ENCODE assay signal across 9 cellular contexts in genomic region chr6:27280064-27280539, GRCh38. TPM values are rescaled to one million over a fixed set of nuclear protein-coding genes. Genes with fewer than 3 reads are reported as not detected.
DNase-seq lines count a peak whose midpoint lies in the region; ATAC-seq, FAIRE-seq and TF ChIP-seq lines count a peak whose summit lies in the region.
"Had no signal": no experiment of that assay in that cellular context is flagged by ENCODE, and none has a peak within 500 bp of the region (broad histone marks: within the 10 kb centered on the region; RNA-seq: fewer than 3 reads in every experiment).

No MANE protein-coding gene starts in this region.

- no peak overlapping the region for H3K27ac ChIP-seq in iPS DF 6.9 (ENCODE audit: low read length)
- H3K27ac ChIP-seq in spleen, result no peak overlapping the region

- H3K4me1 ChIP-seq in iPS DF 6.9 (ENCODE audit: control insufficient read depth, insufficient read depth, low read length), result no peaks in the 10 kb centered on the region
- H3K4me1 ChIP-seq in spleen, result peaks cover 0 to 4% (median 0%) of the 10 kb centered on the region in 6 donors

- H3K4me3 ChIP-seq in iPS DF 6.9 (ENCODE audit: low read length), result peak overlapping the region; percentile 73; the same call in 1 of the 2 replicates
- H3K4me3 ChIP-seq in spleen, result peak overlapping the region in 1 of 8 donors; percentile 27

- H3K36me3 ChIP-seq in iPS DF 6.9 (ENCODE audit: control insufficient read depth, insufficient read depth, low read length) (no peaks in the 10 kb centered on the region), spleen (no peaks in the 10 kb centered on the region)

- peak; percentile 58 for DNase-seq in EH (ENCODE audit: low read depth)
- peak; percentile 61 for DNase-seq in LHCN-M2 (ENCODE audit: low read depth)
- DNase-seq in UCSD-AML1 (lab: John Stamatoyannopoulos, UW; ENCODE audit: unreplicated experiment), result peak; percentile 25
- DNase-seq in iPS DF 6.9 (ENCODE audit: low read depth, low spot score), result no peak
- DNase-seq in urothelium cell line (ENCODE audit: low spot score), result peak; percentile 44
- DNase-seq in spleen, result no peak
- no peak for DNase-seq in NCI-H510A treated with DMSO at 0.1 percent for 48 hours (lab: John Stamatoyannopoulos, UW)

- H3K9me3 ChIP-seq in iPS DF 6.9 (ENCODE audit: control insufficient read depth, insufficient read depth, low read length) (no peaks in the 10 kb centered on the region), spleen (peaks cover 0 to 66% (median 18%) of the 10 kb centered on the region in 8 donors)

- intact Hi-C loops in spleen (cut with DNase I; ENCODE audit: low total_unique reads), result no loop called here

- no peak for ATAC-seq in GM18867 (IDR thresholded peaks at IDR 0.05; ENCODE audit: unreplicated experiment)

- no CpG with 5 or more reads among the region's 17 CpGs for WGBS in iPS DF 6.9 (ENCODE audit: insufficient coverage, insufficient read length)
- 1 to 4% (median 3%) methylated on average over 17 of the region's 17 CpGs for WGBS in spleen, 5 donors

- no peak for FAIRE-seq in urothelium cell line (lab: Jason Lieb, UNC)

- no peak for TF ChIP-seq CTCF in spleen (IDR thresholded peaks at IDR 0.05 in 8 of 11, conservative IDR thresholded peaks at IDR 0.05 in 3 of 11)

- no peak for TF ChIP-seq POLR2A in spleen (IDR thresholded peaks at IDR 0.05)

- H3K27me3 ChIP-seq in iPS DF 6.9 (ENCODE audit: control insufficient read depth, insufficient read depth, low read length) (no peaks in the 10 kb centered on the region), spleen (replicated peaks in 1 of 7) (peaks cover 0 to 100% (median 93%) of the 10 kb centered on the region in 7 donors)

RNA-seq across cellular contexts. Expression of gene POM121L2, which starts 32.0 kb away (rescaled TPM):
- total RNA-seq in LHCN-M2 (2014; rRNA removed) (not detected in 2 replicates), spleen (not detected)
- polyA plus RNA-seq in LHCN-M2 (2012), result not detected
- not detected for polyA plus RNA-seq in spleen
- total RNA-seq: T-helper 1 cell treated with Interleukin-12 subunit alpha and Interleukin-12 subunit beta and Interleukin-4 antibody, amounts not matched to agents 30 ng/mL and 1 ng/mL, for 36 hours had no signal

RNA-seq across cellular contexts. Expression of gene PRSS16, which starts 32.6 kb away (rescaled TPM):
- total RNA-seq in LHCN-M2 (2014; rRNA removed) (not detected in 2 replicates), spleen (1 to 10 TPM in 4 of 7 donors, under 1 TPM in 3; 0.46 to 6.0 (median 1.5) TPM)
- polyA plus RNA-seq in LHCN-M2 (2012), result not detected
- polyA plus RNA-seq in spleen, result under 1 TPM; 0.09 to 0.96 (median 0.39) TPM

Comparison
In these comparisons a context has a peak if more than half of its experiments do, and no peak if none do; other contexts are left out.
1. DNase-seq: peak in EH (single experiment), LHCN-M2 (single experiment), UCSD-AML1 (single experiment) and urothelium cell line (single experiment); none in iPS DF 6.9 (single experiment), spleen (single experiment) and NCI-H510A treated with DMSO at 0.1 percent for 48 hours (single experiment).